Comparison of ENCODE assay signal across 9 cellular contexts in genomic region chr15:33126559-33127290, GRCh38.
DNase-seq lines count a peak whose midpoint lies in the region; ATAC-seq and TF ChIP-seq lines count a peak whose summit lies in the region.
"Had no signal": no experiment of that assay in that cellular context is flagged by ENCODE, and none has a peak within 500 bp of the region (broad histone marks: within the 10 kb centered on the region; RNA-seq: fewer than 3 reads in every experiment).

No MANE protein-coding gene starts in this region.

- peak overlapping the region in 1 of 4 donors; percentile 7 for H3K27ac ChIP-seq in body of pancreas
- H3K27ac ChIP-seq: suprapubic skin had no signal

- ATAC-seq in body of pancreas (peak; percentile 71), left colon (peak; percentile 96), HG03565 (IDR thresholded peaks at IDR 0.05; ENCODE audit: unreplicated experiment) (no peak)

- WGBS in body of pancreas, 2 donors = 26 to 33% methylated on average over 13 of the region's 13 CpGs

- no peaks in the 10 kb centered on the region for H3K27me3 ChIP-seq in body of pancreas
- H3K27me3 ChIP-seq: suprapubic skin had no signal

- TF ChIP-seq CTCF in body of pancreas (IDR thresholded peaks at IDR 0.05) (no peak), GM20000 (IDR thresholded peaks at IDR 0.05; ENCODE audit: extremely low read depth, missing control alignments) (no peak)

- no peaks in the 10 kb centered on the region for H3K4me1 ChIP-seq in body of pancreas

- DNase-seq in DMS 273 treated with DMSO at 0.1 percent for 48 hours (lab: John Stamatoyannopoulos, UW) = peak; percentile 58
- peak; percentile 55 for DNase-seq in NAMALWA (ENCODE audit: low spot score)
- peak; percentile 29 for DNase-seq in T follicular helper cell (ENCODE audit: low read depth)
- peak; percentile 50 to 76 (median 70) for DNase-seq in body of pancreas
- DNase-seq in left colon = peak; percentile 90
- DNase-seq in stimulated activated CD4-positive, alpha-beta T cell treated with anti-CD3 and anti-CD28 coated beads, TNF-alpha, amount 100 ng/mL, for 24 hours (ENCODE audit: low read depth in 3 of 3) = peak; percentile 24 to 60 (median 31)
- DNase-seq in GM20000 (ENCODE audit: low spot score) = no peak

- no peak for TF ChIP-seq POLR2A in body of pancreas (IDR thresholded peaks at IDR 0.05)

- H3K36me3 ChIP-seq in body of pancreas (replicated peaks in 1 of 2; ENCODE audit: insufficient read depth in 1 of 2, low read depth in 2 of 2) = no peaks in the 10 kb centered on the region
- H3K36me3 ChIP-seq: suprapubic skin had no signal

- intact Hi-C loops in body of pancreas (cut with DNase I) = no loop called here
- intact Hi-C loops in left colon (cut with DNase I, micrococcal nuclease) = no loop called here

- no peak overlapping the region for H3K4me3 ChIP-seq in body of pancreas
- H3K4me3 ChIP-seq: suprapubic skin had no signal

- H3K9me3 ChIP-seq in body of pancreas = no peaks in the 10 kb centered on the region
- H3K9me3 ChIP-seq: suprapubic skin had no signal
